ENCODE assay signal across 21 cellular contexts in the genomic region with DNA sequence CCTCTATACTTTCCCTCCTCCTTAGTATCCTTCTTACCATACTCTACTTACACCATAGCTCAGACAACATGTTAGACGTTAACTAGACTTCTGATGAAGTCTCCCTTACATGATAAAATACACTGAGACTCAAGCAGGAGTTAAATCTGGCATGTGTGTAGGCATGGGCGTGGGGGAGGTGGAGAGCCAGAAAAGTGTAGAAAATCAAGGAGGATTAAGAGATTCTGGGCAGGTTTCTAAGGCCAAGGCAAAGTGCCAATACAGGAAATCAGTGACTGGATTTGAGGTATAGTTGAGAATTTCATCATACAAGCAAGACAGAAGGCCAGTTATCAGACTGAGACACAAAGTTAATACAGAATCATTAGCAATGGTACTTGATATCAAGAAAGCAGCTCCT. TPM values are rescaled to one million over a fixed set of nuclear protein-coding genes. Genes with fewer than 3 reads are reported as not detected.
DNase-seq lines count a peak whose midpoint lies in the region; ATAC-seq, FAIRE-seq and TF ChIP-seq lines count a peak whose summit lies in the region.
"Had no signal": no experiment of that assay in that cellular context is flagged by ENCODE, and none has a peak within 500 bp of the region (broad histone marks: within the 10 kb centered on the region; RNA-seq: fewer than 3 reads in every experiment).

No MANE protein-coding gene starts in this region.

- H3K27ac ChIP-seq in coronary artery = no peak overlapping the region
- H3K27ac ChIP-seq in kidney (ENCODE audit: low read depth in 2 of 2, low read length in 2 of 2) = no peak overlapping the region
- H3K27ac ChIP-seq: BLaER1 had no signal

- FAIRE-seq in kidney (lab: Jason Lieb, UNC) = no peak
- FAIRE-seq: GM12878, K562 had no signal

- no peaks in the 10 kb centered on the region for H3K9me3 ChIP-seq in kidney (ENCODE audit: control insufficient read depth in 1 of 2, low read length in 2 of 2)
- H3K9me3 ChIP-seq: BLaER1 had no signal

- intact Hi-C loops in left cardiac atrium (cut with DNase I) = no loop called here
- intact Hi-C loops in Right ventricle myocardium superior (cut with DNase I) = no loop called here
- intact Hi-C loops in kidney (cut with DNase I) = no loop called here

- DNase-seq in left cardiac atrium (no peak), Right ventricle myocardium superior (no peak), coronary artery (ENCODE audit: low spot score) (no peak), retinal pigment epithelial cell (ENCODE audit: low read depth) (peak; percentile 90), kidney (no peak), NCI-H1694 (lab: John Stamatoyannopoulos, UW) (no peak), D341Med (ENCODE audit: low spot score) (no peak)
- DNase-seq: Calu3; CD4-positive, alpha-beta memory T cell; DMS53; EL; GM23248; HCEC 1CT; NCI-H1417 treated with DMSO at 0.1 percent for 48 hours; NCI-H1930; NCI-H526; PC-3; RPMI8226 had no signal

- H3K9ac ChIP-seq in kidney (ENCODE audit: low read length in 2 of 2) = no peak overlapping the region
- H3K9ac ChIP-seq: BLaER1 had no signal

- ATAC-seq in left cardiac atrium = peak; percentile 15 to 59
- no peak for ATAC-seq in Right ventricle myocardium superior (ENCODE audit: poor library complexity)
- ATAC-seq: GM12878, K562, PC-3 had no signal

- peaks cover 4 to 5% of the 10 kb centered on the region in 2 donors for H3K4me1 ChIP-seq in kidney (ENCODE audit: control insufficient read depth in 1 of 2, insufficient read depth in 1 of 2, low read depth in 1 of 2, low read length in 2 of 2)
- H3K4me1 ChIP-seq: BLaER1 had no signal

- H3K36me3 ChIP-seq in kidney (ENCODE audit: control insufficient read depth in 1 of 2, insufficient read depth in 2 of 2, low read length in 2 of 2) = no peaks in the 10 kb centered on the region
- H3K36me3 ChIP-seq: BLaER1 had no signal

- peak overlapping the region; percentile 2 for H3K4me3 ChIP-seq in coronary artery
- no peak overlapping the region for H3K4me3 ChIP-seq in retinal pigment epithelial cell (ENCODE audit: low read length)
- H3K4me3 ChIP-seq in kidney (ENCODE audit: low read length in 2 of 2) = no peak overlapping the region
- H3K4me3 ChIP-seq: BLaER1, GM12878, GM23248, K562 had no signal

- TF ChIP-seq CTCF in coronary artery (IDR thresholded peaks at IDR 0.05) (no peak), retinal pigment epithelial cell (conservative IDR thresholded peaks at IDR 0.05; ENCODE audit: low read depth, low read length) (no peak), kidney (IDR thresholded peaks at IDR 0.05; ENCODE audit: borderline replicate concordance, extremely low read depth, insufficient read depth) (no peak)

RNA-seq across cellular contexts. Expression of gene EPS8, which starts 37.4 kb away (rescaled TPM):
- 10 to 100 TPM; 46.0 to 46.9 TPM for total RNA-seq in left cardiac atrium
- total RNA-seq in Right ventricle myocardium superior = 17.5 TPM
- 80.3 TPM for total RNA-seq in kidney
- polyA plus RNA-seq in kidney (ENCODE audit: insufficient read depth, low read depth, low replicate concordance) = 33.9 TPM
